12 cellular contexts compared by ENCODE assay signal in the genomic region with DNA sequence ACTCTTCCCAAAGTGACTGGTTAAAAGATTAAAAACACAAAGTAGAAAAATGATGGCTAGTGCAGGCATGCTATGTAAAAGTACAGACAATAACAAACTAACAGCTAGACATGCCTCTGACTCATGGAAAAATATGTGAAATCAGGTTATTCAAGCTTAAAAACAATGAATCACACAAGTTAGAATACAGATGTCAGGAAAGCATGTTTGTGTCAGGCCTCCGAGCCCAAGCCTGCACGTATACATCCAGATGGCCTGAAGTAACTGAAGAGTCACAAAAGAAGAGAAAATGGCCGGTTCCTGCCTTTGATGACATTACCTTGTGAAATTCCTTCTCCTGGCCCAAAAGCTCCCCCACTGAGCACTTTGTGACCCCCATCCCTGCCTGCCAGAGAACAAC.
DNase-seq lines count a peak whose midpoint lies in the region; ATAC-seq and TF ChIP-seq lines count a peak whose summit lies in the region.
"Had no signal": no experiment of that assay in that cellular context is flagged by ENCODE, and none has a peak within 500 bp of the region (broad histone marks: within the 10 kb centered on the region; RNA-seq: fewer than 3 reads in every experiment).

No MANE protein-coding gene starts in this region.

- no peaks in the 10 kb centered on the region for H3K4me1 Mint-ChIP-seq in stimulated activated memory B cell treated with anti-CD40 and anti-IgM and Interleukin-4, amounts not matched to agents 10 μg/mL and 1 μg/mL and 100 μg/mL, for 72 hours

- DNase-seq in Caki2 (ENCODE audit: low read depth): peak; percentile 62
- peak; percentile 28 for DNase-seq in NCI-H446 treated with DMSO at 0.1 percent for 48 hours (lab: John Stamatoyannopoulos, UW)
- DNase-seq in osteoblast (ENCODE audit: insufficient read length, low spot score, missing footprints): no peak
- DNase-seq in DMS 273 treated with DMSO at 0.1 percent for 48 hours (lab: John Stamatoyannopoulos, UW): no peak
- DNase-seq: activated naive CD4-positive, alpha-beta T cell treated with Interleukin-2 at 50 U/mL for 16 hours; NCI-H1694 treated with DMSO at 0.1 percent for 48 hours had no signal

- TF ChIP-seq CTCF in osteoblast (IDR thresholded peaks at IDR 0.05; ENCODE audit: extremely low read depth, low read depth, low read length): no peak

- no peak overlapping the region for H3K4me3 Mint-ChIP-seq in stimulated activated memory B cell treated with anti-CD40 and anti-IgM and Interleukin-4, amounts not matched to agents 10 μg/mL and 1 μg/mL and 100 μg/mL, for 72 hours
- H3K4me3 Mint-ChIP-seq: T-helper 1 cell treated with Interleukin-12 subunit alpha and Interleukin-12 subunit beta and Interleukin-4 antibody, amounts not matched to agents 30 μg/mL and 1 μg/mL, for 36 hours had no signal

- peak; percentile 100 for ATAC-seq in esophagus mucosa
- no peak for ATAC-seq in GM21447 (IDR thresholded peaks at IDR 0.05; ENCODE audit: unreplicated experiment)
- ATAC-seq in stimulated activated memory B cell treated with anti-CD40 and anti-IgM and Interleukin-4, amounts not matched to agents 10 μg/mL and 1 μg/mL and 100 μg/mL, for 72 hours: no peak
- ATAC-seq in HG03521 (IDR thresholded peaks at IDR 0.05; ENCODE audit: unreplicated experiment): no peak

- H3K79me2 ChIP-seq in osteoblast (ENCODE audit: insufficient read depth, low read length): no peaks in the 10 kb centered on the region

- H3K36me3 ChIP-seq in osteoblast (ENCODE audit: insufficient read depth, low read length): no peaks in the 10 kb centered on the region

- H3K4me2 ChIP-seq in osteoblast (ENCODE audit: insufficient read depth, low read length): peak overlapping the region; percentile 55

- H3K27me3 Mint-ChIP-seq in stimulated activated memory B cell treated with anti-CD40 and anti-IgM and Interleukin-4, amounts not matched to agents 10 μg/mL and 1 μg/mL and 100 μg/mL, for 72 hours: no peaks in the 10 kb centered on the region

- H3K36me3 Mint-ChIP-seq in stimulated activated memory B cell treated with anti-CD40 and anti-IgM and Interleukin-4, amounts not matched to agents 10 μg/mL and 1 μg/mL and 100 μg/mL, for 72 hours: no peaks in the 10 kb centered on the region

- H3K4me1 ChIP-seq in osteoblast (ENCODE audit: insufficient read depth, low read length): peaks cover 21% of the 10 kb centered on the region
- H3K4me1 ChIP-seq: psoas muscle had no signal

- no peaks in the 10 kb centered on the region for H3K27me3 ChIP-seq in osteoblast (ENCODE audit: insufficient read depth, low read length)

- in situ Hi-C loops in Caki2 (cut with HindIII; ENCODE audit: low pct_unique_long_range_greater_than_20kb, low sequenced_read_pairs): no loop called here

- peak overlapping the region; percentile 83 for H3K27ac ChIP-seq in osteoblast (ENCODE audit: low read depth, low read length)
- H3K27ac ChIP-seq: psoas muscle had no signal

- H3K9me3 ChIP-seq in osteoblast (ENCODE audit: low read depth, low read length): no peaks in the 10 kb centered on the region
- H3K9me3 ChIP-seq: psoas muscle had no signal

- peaks cover 17% of the 10 kb centered on the region for H3K9me3 Mint-ChIP-seq in stimulated activated memory B cell treated with anti-CD40 and anti-IgM and Interleukin-4, amounts not matched to agents 10 μg/mL and 1 μg/mL and 100 μg/mL, for 72 hours
- H3K9me3 Mint-ChIP-seq: T-helper 1 cell treated with Interleukin-12 subunit alpha and Interleukin-12 subunit beta and Interleukin-4 antibody, amounts not matched to agents 30 μg/mL and 1 μg/mL, for 36 hours had no signal

- peak overlapping the region; percentile 47 for H2AFZ ChIP-seq in osteoblast (ENCODE audit: low read length)

- H3K4me3 ChIP-seq in osteoblast (ENCODE audit: insufficient read depth, low read length): no peak overlapping the region
- H3K4me3 ChIP-seq: psoas muscle had no signal

- no peak overlapping the region for H3K27ac Mint-ChIP-seq in stimulated activated memory B cell treated with anti-CD40 and anti-IgM and Interleukin-4, amounts not matched to agents 10 μg/mL and 1 μg/mL and 100 μg/mL, for 72 hours
- H3K27ac Mint-ChIP-seq: T-helper 1 cell treated with Interleukin-12 subunit alpha and Interleukin-12 subunit beta and Interleukin-4 antibody, amounts not matched to agents 30 μg/mL and 1 μg/mL, for 36 hours had no signal

- H4K20me1 ChIP-seq in osteoblast (ENCODE audit: insufficient read depth, low read length): no peaks in the 10 kb centered on the region

Comparison
In these comparisons a context has a peak if more than half of its experiments do, and no peak if none do; other contexts are left out.
1. DNase-seq: peak in Caki2 (single experiment) and NCI-H446 treated with DMSO at 0.1 percent for 48 hours (single experiment); none in osteoblast (single experiment) and DMS 273 treated with DMSO at 0.1 percent for 48 hours (single experiment).